9 cellular contexts compared by ENCODE assay signal in genomic region chr15:85750319-85750806, GRCh38. TPM values are rescaled to one million over a fixed set of nuclear protein-coding genes. Genes with fewer than 3 reads are reported as not detected.
DNase-seq lines count a peak whose midpoint lies in the region; ATAC-seq, FAIRE-seq and TF ChIP-seq lines count a peak whose summit lies in the region.
"Had no signal": no experiment of that assay in that cellular context is flagged by ENCODE, and none has a peak within 500 bp of the region (broad histone marks: within the 10 kb centered on the region; RNA-seq: fewer than 3 reads in every experiment).

No MANE protein-coding gene starts in this region.

- no peaks in the 10 kb centered on the region for H3K9me3 ChIP-seq in tibial nerve

- 18 to 35% methylated on average over 13 of the region's 13 CpGs for WGBS in tibial nerve, 2 donors

- peaks cover 0 to 58% (median 19%) of the 10 kb centered on the region in 4 donors for H3K4me1 ChIP-seq in tibial nerve

- TF ChIP-seq POLR2A in tibial nerve (IDR thresholded peaks at IDR 0.05) (no peak), H54 (IDR thresholded peaks at IDR 0.05; ENCODE audit: low read depth, low read length) (no peak)

- FAIRE-seq in H54 (lab: Jason Lieb, UNC): no peak
- FAIRE-seq: A204.1 had no signal

- peaks cover 0 to 35% (median 13%) of the 10 kb centered on the region in 3 donors for H3K36me3 ChIP-seq in tibial nerve

- H3K27me3 ChIP-seq in tibial nerve: no peaks in the 10 kb centered on the region

- DNase-seq in activated CD4-positive, CD25-positive, alpha-beta regulatory T cell treated with anti-CD3 and anti-CD28 coated beads, Interleukin-2, amount 50 U/mL, for 72 hours: peak; percentile 29
- DNase-seq in activated CD4-positive, CD25-positive, alpha-beta regulatory T cell (lab: John Stamatoyannopoulos, UW): no peak
- DNase-seq in mucosa of gallbladder (ENCODE audit: low spot score): peak; percentile 53
- DNase-seq in tibial nerve (ENCODE audit: low spot score in 2 of 2): peak in 1 of 2 donors; percentile 40
- no peak for DNase-seq in H54 (ENCODE audit: insufficient read length, low spot score)

- peak overlapping the region in 3 of 4 donors; percentile 4 to 33 (median 16) for H3K4me3 ChIP-seq in tibial nerve

- peak overlapping the region; percentile 78 to 87 (median 80) for H3K27ac ChIP-seq in tibial nerve

- TF ChIP-seq CTCF in tibial nerve (IDR thresholded peaks at IDR 0.05): peak in 1 of 5 experiments; percentile 16

- ATAC-seq in esophagus mucosa: peak; percentile 13
- ATAC-seq in GM18511 (IDR thresholded peaks at IDR 0.05; ENCODE audit: unreplicated experiment): no peak
- ATAC-seq in HG03175 (IDR thresholded peaks at IDR 0.05; ENCODE audit: unreplicated experiment): no peak

- TF ChIP-seq EP300 in tibial nerve (IDR thresholded peaks at IDR 0.05): peak in 1 of 2 donors; percentile 28

RNA-seq across cellular contexts. Expression of gene KLHL25, which starts 44.4 kb away (rescaled TPM):
- total RNA-seq in esophagus mucosa (4.8 TPM), mucosa of gallbladder (12.5 TPM), tibial nerve (10 to 100 TPM in 3 of 4 donors, 1 to 10 TPM in 1; 8.4 to 34.2 (median 12.6) TPM)

Comparison
In these comparisons a context has a peak if more than half of its experiments do, and no peak if none do; other contexts are left out.
1. DNase-seq: peak in activated CD4-positive, CD25-positive, alpha-beta regulatory T cell treated with anti-CD3 and anti-CD28 coated beads, Interleukin-2, amount 50 U/mL, for 72 hours (single experiment) and mucosa of gallbladder (single experiment); none in activated CD4-positive, CD25-positive, alpha-beta regulatory T cell (0 of 4) and H54 (single experiment).